25 cellular contexts compared by ENCODE assay signal in genomic region chr2:101788565-101788964, GRCh38.
DNase-seq lines count a peak whose midpoint lies in the region; ATAC-seq, FAIRE-seq and TF ChIP-seq lines count a peak whose summit lies in the region.
"Had no signal": no experiment of that assay in that cellular context is flagged by ENCODE, and none has a peak within 500 bp of the region (broad histone marks: within the 10 kb centered on the region; RNA-seq: fewer than 3 reads in every experiment).

No MANE protein-coding gene starts in this region.

- H3K4me2 ChIP-seq in HepG2 (ENCODE audit: low read depth, low read length) = peak overlapping the region; percentile 32

- peak; percentile 45 for ATAC-seq in activated CD8-positive, alpha-beta T cell treated with anti-CD3 and anti-CD28 coated beads for 36 hours
- ATAC-seq in activated CD8-positive, alpha-beta T cell treated with anti-CD3 and anti-CD28 coated beads, Interleukin-2, amount 10 ng/mL, durations not matched to agents 7 days and 5 days = no peak
- ATAC-seq in T-cell (replicated peaks in 1 of 4) (no peak), HepG2 (no peak), GM18907 (IDR thresholded peaks at IDR 0.05; ENCODE audit: unreplicated experiment) (no peak)

- H3K4me3 Mint-ChIP-seq in activated CD8-positive, alpha-beta T cell treated with anti-CD3 and anti-CD28 coated beads for 36 hours = no peak overlapping the region
- no peak overlapping the region for H3K4me3 Mint-ChIP-seq in activated CD8-positive, alpha-beta T cell treated with anti-CD3 and anti-CD28 coated beads, Interleukin-2, amount 10 ng/mL, durations not matched to agents 7 days and 5 days
- no peak overlapping the region for H3K4me3 Mint-ChIP-seq in T-cell
- peak overlapping the region; percentile 52 for H3K4me3 Mint-ChIP-seq in stimulated activated naive CD8-positive, alpha-beta T cell treated with anti-CD3 and anti-CD28 coated beads, Interleukin-15, Interleukin-2, amounts not matched to agents 100 ng/mL and 50 ng/mL, for 24 hours
- H3K4me3 Mint-ChIP-seq: activated B cell treated with CpG ODN at 0.5 μM for 24 hours; dendritic cell treated with granulocyte-macrophage colony-stimulating factor and Interleukin-4, amounts not matched to agents 40 ng/mL and 50 ng/mL, for 4 days; T-helper 2 cell treated with Interferon-gamma antibody and Interleukin-4, amounts not matched to agents 5 μg/mL and 100 μg/mL, for 36 hours had no signal

- no peak for DNase-seq in activated CD8-positive, alpha-beta T cell treated with anti-CD3 and anti-CD28 coated beads for 36 hours
- no peak for DNase-seq in activated CD8-positive, alpha-beta T cell treated with anti-CD3 and anti-CD28 coated beads, Interleukin-2, amount 10 ng/mL, durations not matched to agents 7 days and 5 days
- DNase-seq in T-cell = no peak
- no peak for DNase-seq in HepG2 (ENCODE audit: low spot score)
- no peak for DNase-seq in activated CD4-positive, alpha-beta T cell treated with anti-CD3 and anti-CD28 coated beads for 4 hours
- no peak for DNase-seq in left ventricle myocardium inferior
- DNase-seq: activated B cell treated with CpG ODN at 0.5 μM for 24 hours; foreskin fibroblast; GDM1; H7; hypothalamus; islet precursor cell; MG63; NCI-H1436 treated with DMSO at 0.1 percent for 48 hours; pancreas; SIG-M5; sigmoid colon; stimulated activated naive CD4-positive, alpha-beta T cell treated with Interleukin-2 at 50 U/mL for 16 hours had no signal

- H3K36me3 ChIP-seq in HepG2 (replicated peaks in 1 of 2; ENCODE audit: control insufficient read depth in 1 of 2, insufficient read depth in 2 of 2, low read length in 2 of 2) = peaks cover 16 to 36% of the 10 kb centered on the region in 2 experiments
- no peaks in the 10 kb centered on the region for H3K36me3 ChIP-seq in left ventricle myocardium inferior
- H3K36me3 ChIP-seq: pancreas, sigmoid colon had no signal

- H3K4me3 ChIP-seq in HepG2 (replicated peaks in 1 of 3; ENCODE audit: insufficient read depth in 1 of 3, low read depth in 2 of 3, low read length in 3 of 3) = no peak overlapping the region; a peak in 1 of 6 replicates
- H3K4me3 ChIP-seq in left ventricle myocardium inferior = no peak overlapping the region
- H3K4me3 ChIP-seq: BLaER1 treated with 17β-estradiol and CSF1 and Interleukin-3, amounts not matched to agents 10 nM and 100 nM; lung; MG63; pancreas; sigmoid colon had no signal

- H4K20me1 ChIP-seq in HepG2 (ENCODE audit: insufficient read depth, low read length) = peaks cover 66% of the 10 kb centered on the region

- no peak for TF ChIP-seq CTCF in activated CD8-positive, alpha-beta T cell treated with anti-CD3 and anti-CD28 coated beads for 36 hours (IDR thresholded peaks at IDR 0.05)
- TF ChIP-seq CTCF in HepG2 (CRISPR knock-in tag; IDR thresholded peaks at IDR 0.05) = no peak
- no peak for TF ChIP-seq CTCF in left ventricle myocardium inferior (IDR thresholded peaks at IDR 0.05; ENCODE audit: borderline replicate concordance)

- no peaks in the 10 kb centered on the region for H3K9me3 ChIP-seq in HepG2 (ENCODE audit: low read length)
- no peaks in the 10 kb centered on the region for H3K9me3 ChIP-seq in left ventricle myocardium inferior (replicated peaks)
- H3K9me3 ChIP-seq: BLaER1 treated with 17β-estradiol and CSF1 and Interleukin-3, amounts not matched to agents 10 nM and 100 nM; MG63; pancreas; sigmoid colon had no signal

- TF ChIP-seq POLR2A in HepG2 (IDR thresholded peaks at IDR 0.05; ENCODE audit: insufficient read depth in 1 of 2, low read depth in 2 of 2, low read length in 2 of 2) = no peak

- H2AFZ ChIP-seq in HepG2 (ENCODE audit: low read length) = no peak overlapping the region

- peaks cover 97% of the 10 kb centered on the region for H3K79me2 ChIP-seq in HepG2 (ENCODE audit: insufficient read depth, low read length)

- CTCF ChIA-PET in activated CD8-positive, alpha-beta T cell treated with anti-CD3 and anti-CD28 coated beads for 36 hours (lab: Charles Lee) = no interaction called here
- CTCF ChIA-PET in activated CD8-positive, alpha-beta T cell treated with anti-CD3 and anti-CD28 coated beads, Interleukin-2, amount 10 ng/mL, durations not matched to agents 7 days and 5 days (lab: Charles Lee) = no interaction called here
- CTCF ChIA-PET in T-cell (lab: Charles Lee) = no interaction called here
- CTCF ChIA-PET in HepG2 (lab: Yijun Ruan, JAX; ENCODE audit: low intra/inter-chr PET ratio, low total read pairs) = no interaction called here

- H3K27me3 Mint-ChIP-seq in activated CD8-positive, alpha-beta T cell treated with anti-CD3 and anti-CD28 coated beads for 36 hours = no peaks in the 10 kb centered on the region
- no peaks in the 10 kb centered on the region for H3K27me3 Mint-ChIP-seq in activated CD8-positive, alpha-beta T cell treated with anti-CD3 and anti-CD28 coated beads, Interleukin-2, amount 10 ng/mL, durations not matched to agents 7 days and 5 days (ENCODE audit: low read depth)
- H3K27me3 Mint-ChIP-seq in T-cell = no peaks in the 10 kb centered on the region
- H3K27me3 Mint-ChIP-seq in stimulated activated naive CD8-positive, alpha-beta T cell treated with anti-CD3 and anti-CD28 coated beads, Interleukin-15, Interleukin-2, amounts not matched to agents 100 ng/mL and 50 ng/mL, for 24 hours = no peaks in the 10 kb centered on the region
- H3K27me3 Mint-ChIP-seq: activated B cell treated with CpG ODN at 0.5 μM for 24 hours; dendritic cell treated with granulocyte-macrophage colony-stimulating factor and Interleukin-4, amounts not matched to agents 40 ng/mL and 50 ng/mL, for 4 days had no signal

- H3K27ac ChIP-seq in HepG2 (ENCODE audit: extremely low read length, insufficient read depth, low read length) (peak overlapping the region; percentile 41), left ventricle myocardium inferior (replicated peaks) (no peak overlapping the region)
- H3K27ac ChIP-seq: BLaER1 treated with 17β-estradiol and CSF1 and Interleukin-3, amounts not matched to agents 10 nM and 100 nM; epithelial cell of prostate; pancreas; sigmoid colon had no signal

- H3K4me1 Mint-ChIP-seq in activated CD8-positive, alpha-beta T cell treated with anti-CD3 and anti-CD28 coated beads for 36 hours (ENCODE audit: low read depth) = peaks cover 57% of the 10 kb centered on the region
- peaks cover 6% of the 10 kb centered on the region for H3K4me1 Mint-ChIP-seq in activated CD8-positive, alpha-beta T cell treated with anti-CD3 and anti-CD28 coated beads, Interleukin-2, amount 10 ng/mL, durations not matched to agents 7 days and 5 days (ENCODE audit: low read depth)
- peaks cover 80 to 92% (median 86%) of the 10 kb centered on the region in 3 donors for H3K4me1 Mint-ChIP-seq in T-cell
- peaks cover 74% of the 10 kb centered on the region for H3K4me1 Mint-ChIP-seq in stimulated activated naive CD8-positive, alpha-beta T cell treated with anti-CD3 and anti-CD28 coated beads, Interleukin-15, Interleukin-2, amounts not matched to agents 100 ng/mL and 50 ng/mL, for 24 hours (ENCODE audit: low read depth)

- peak overlapping the region; percentile 76 for H3K27ac Mint-ChIP-seq in activated CD8-positive, alpha-beta T cell treated with anti-CD3 and anti-CD28 coated beads for 36 hours
- no peak overlapping the region for H3K27ac Mint-ChIP-seq in activated CD8-positive, alpha-beta T cell treated with anti-CD3 and anti-CD28 coated beads, Interleukin-2, amount 10 ng/mL, durations not matched to agents 7 days and 5 days
- H3K27ac Mint-ChIP-seq in T-cell = peak overlapping the region; percentile 73 to 75
- peak overlapping the region; percentile 91 for H3K27ac Mint-ChIP-seq in stimulated activated naive CD8-positive, alpha-beta T cell treated with anti-CD3 and anti-CD28 coated beads, Interleukin-15, Interleukin-2, amounts not matched to agents 100 ng/mL and 50 ng/mL, for 24 hours
- H3K27ac Mint-ChIP-seq: activated B cell treated with CpG ODN at 0.5 μM for 24 hours; dendritic cell treated with granulocyte-macrophage colony-stimulating factor and Interleukin-4, amounts not matched to agents 40 ng/mL and 50 ng/mL, for 4 days; T-helper 2 cell treated with Interferon-gamma antibody and Interleukin-4, amounts not matched to agents 5 μg/mL and 100 μg/mL, for 36 hours had no signal

- H3K27me3 ChIP-seq in HepG2 (ENCODE audit: control insufficient read depth in 1 of 2, insufficient read depth in 2 of 2, low read length in 2 of 2) (no peaks in the 10 kb centered on the region), left ventricle myocardium inferior (ENCODE audit: low read depth) (no peaks in the 10 kb centered on the region)
- H3K27me3 ChIP-seq: BLaER1 treated with 17β-estradiol and CSF1 and Interleukin-3, amounts not matched to agents 10 nM and 100 nM; MG63; pancreas; sigmoid colon had no signal

- TF ChIP-seq EP300 in HepG2 (IDR thresholded peaks at IDR 0.05; ENCODE audit: low read depth in 2 of 2, low read length in 2 of 2) (no peak), HepG2 (CRISPR knock-in tag; IDR thresholded peaks at IDR 0.05; ENCODE audit: borderline replicate concordance) (no peak)

- H3K4me1 ChIP-seq in HepG2 (ENCODE audit: insufficient read depth, low read length) (peaks cover 62% of the 10 kb centered on the region), left ventricle myocardium inferior (peaks cover 76% of the 10 kb centered on the region)

- H3K9ac ChIP-seq in HepG2 (ENCODE audit: insufficient read depth, low read depth, low read length) = peak overlapping the region; percentile 25; the same call in 1 of the 2 replicates
- H3K9ac ChIP-seq: BLaER1 treated with 17β-estradiol and CSF1 and Interleukin-3, amounts not matched to agents 10 nM and 100 nM had no signal

- 66% methylated on average over 1 of the region's 1 CpG for WGBS in HepG2 (ENCODE audit: low lambda C conversion rate)

- in situ Hi-C loops in HepG2 (cut with HindIII; ENCODE audit: extremely low pct_ligation_motif_present, low pct_unique_long_range_greater_than_20kb) = no loop called here

- no TSS peak for BruUV-seq in HepG2 (replicated peaks; lab: Mats Ljungman, UMichigan)

- POLR2A ChIA-PET in activated CD8-positive, alpha-beta T cell treated with anti-CD3 and anti-CD28 coated beads for 36 hours (lab: Charles Lee) = no interaction called here
- POLR2A ChIA-PET in activated CD8-positive, alpha-beta T cell treated with anti-CD3 and anti-CD28 coated beads, Interleukin-2, amount 10 ng/mL, durations not matched to agents 7 days and 5 days (lab: Charles Lee) = no interaction called here
- POLR2A ChIA-PET in T-cell (lab: Charles Lee) (no interaction called here), HepG2 (lab: Yijun Ruan, JAX) (no interaction called here)

- no peak for TF ChIP-seq RAD21 in HepG2 (CRISPR knock-in tag; IDR thresholded peaks at IDR 0.05)

- no peak for FAIRE-seq in HepG2 (lab: Jason Lieb, UNC)
- FAIRE-seq: pancreas had no signal

- no peaks in the 10 kb centered on the region for H3K9me3 Mint-ChIP-seq in activated CD8-positive, alpha-beta T cell treated with anti-CD3 and anti-CD28 coated beads for 36 hours
- H3K9me3 Mint-ChIP-seq in activated CD8-positive, alpha-beta T cell treated with anti-CD3 and anti-CD28 coated beads, Interleukin-2, amount 10 ng/mL, durations not matched to agents 7 days and 5 days (ENCODE audit: insufficient read depth) = no peaks in the 10 kb centered on the region
- no peaks in the 10 kb centered on the region for H3K9me3 Mint-ChIP-seq in T-cell
- H3K9me3 Mint-ChIP-seq in stimulated activated naive CD8-positive, alpha-beta T cell treated with anti-CD3 and anti-CD28 coated beads, Interleukin-15, Interleukin-2, amounts not matched to agents 100 ng/mL and 50 ng/mL, for 24 hours = no peaks in the 10 kb centered on the region
- H3K9me3 Mint-ChIP-seq: activated B cell treated with CpG ODN at 0.5 μM for 24 hours; dendritic cell treated with granulocyte-macrophage colony-stimulating factor and Interleukin-4, amounts not matched to agents 40 ng/mL and 50 ng/mL, for 4 days; T-helper 2 cell treated with Interferon-gamma antibody and Interleukin-4, amounts not matched to agents 5 μg/mL and 100 μg/mL, for 36 hours had no signal

- intact Hi-C loops in activated CD8-positive, alpha-beta T cell treated with anti-CD3 and anti-CD28 coated beads for 36 hours (cut with micrococcal nuclease) = no loop called here
- intact Hi-C loops in HepG2 (cut with micrococcal nuclease; ENCODE audit: unreplicated experiment) (no loop called here), left ventricle myocardium inferior (cut with micrococcal nuclease) (no loop called here)

- H3K36me3 Mint-ChIP-seq in activated CD8-positive, alpha-beta T cell treated with anti-CD3 and anti-CD28 coated beads for 36 hours (ENCODE audit: low read depth) = peaks cover 12% of the 10 kb centered on the region
- H3K36me3 Mint-ChIP-seq in activated CD8-positive, alpha-beta T cell treated with anti-CD3 and anti-CD28 coated beads, Interleukin-2, amount 10 ng/mL, durations not matched to agents 7 days and 5 days (ENCODE audit: low read depth) = peaks cover 25% of the 10 kb centered on the region
- peaks cover 23% of the 10 kb centered on the region for H3K36me3 Mint-ChIP-seq in T-cell
- H3K36me3 Mint-ChIP-seq in stimulated activated naive CD8-positive, alpha-beta T cell treated with anti-CD3 and anti-CD28 coated beads, Interleukin-15, Interleukin-2, amounts not matched to agents 100 ng/mL and 50 ng/mL, for 24 hours (ENCODE audit: low read depth) = peaks cover 16% of the 10 kb centered on the region
